In the genomic region with DNA sequence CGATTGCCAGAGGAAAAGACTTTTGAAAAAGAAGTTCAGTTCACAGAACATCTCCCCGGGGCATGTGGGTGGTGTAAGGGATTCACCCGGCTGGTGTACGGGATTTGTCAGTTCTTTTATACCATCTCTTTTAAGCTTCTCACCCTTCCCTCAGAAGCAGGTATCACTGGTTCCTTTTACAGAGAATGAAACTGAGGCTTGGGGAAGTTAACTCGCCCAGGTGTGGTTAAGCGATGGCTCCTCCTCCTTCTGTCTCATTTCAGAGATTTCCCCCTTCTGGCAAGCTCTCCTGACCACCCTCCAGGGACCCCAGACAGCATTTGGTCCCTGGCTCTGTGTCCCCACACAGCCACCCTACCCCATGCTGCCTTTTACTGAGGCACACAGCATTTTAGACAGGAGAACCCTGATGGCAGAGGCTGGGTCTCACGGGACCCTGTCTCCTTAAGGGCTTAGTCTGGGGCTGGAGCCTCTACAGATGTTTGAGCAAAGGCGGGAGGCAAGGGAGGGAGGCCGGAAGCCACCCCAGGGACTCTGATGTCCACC, we compare ENCODE assay signal across 8 cellular contexts. TPM values are rescaled to one million over a fixed set of nuclear protein-coding genes. Genes with fewer than 3 reads are reported as not detected.
DNase-seq lines count a peak whose midpoint lies in the region; ATAC-seq and TF ChIP-seq lines count a peak whose summit lies in the region.

No MANE protein-coding gene starts in this region.

- peak overlapping the region; percentile 90 for H3K27ac ChIP-seq in left ventricle myocardium inferior (replicated peaks)

- ATAC-seq in GM18502 (IDR thresholded peaks at IDR 0.05; ENCODE audit: poor library complexity, unreplicated experiment) = peak; percentile 28
- peak; percentile 29 for ATAC-seq in HG02798 (IDR thresholded peaks at IDR 0.05; ENCODE audit: poor library complexity, unreplicated experiment)

- TF ChIP-seq CTCF in left ventricle myocardium inferior (IDR thresholded peaks at IDR 0.05; ENCODE audit: borderline replicate concordance) (no peak), foreskin fibroblast (IDR thresholded peaks at IDR 0.05; ENCODE audit: low read depth, low read length) (no peak)

- peaks cover 70% of the 10 kb centered on the region for H3K4me1 ChIP-seq in left ventricle myocardium inferior

- H3K36me3 ChIP-seq in left ventricle myocardium inferior = no peaks in the 10 kb centered on the region

- peak; percentile 43 to 51 for DNase-seq in activated CD4-positive, alpha-beta T cell treated with anti-CD3 and anti-CD28 coated beads for 24 hours (ENCODE audit: low read depth in 2 of 2)
- DNase-seq in left ventricle myocardium inferior (no peak), HT-29 (ENCODE audit: low spot score) (no peak), NCI-H510A (lab: John Stamatoyannopoulos, UW) (no peak), foreskin fibroblast (no peak)
- peak; percentile 42 to 56 for DNase-seq in stimulated activated CD8-positive, alpha-beta memory T cell treated with anti-CD3 and anti-CD28 coated beads, Interleukin-7, amount 100 ng/mL, for 48 hours (ENCODE audit: extremely low read depth in 1 of 2, low read depth in 1 of 2)

- no peaks in the 10 kb centered on the region for H3K27me3 ChIP-seq in left ventricle myocardium inferior (ENCODE audit: low read depth)

- no peaks in the 10 kb centered on the region for H3K9me3 ChIP-seq in left ventricle myocardium inferior (replicated peaks)

- H3K4me3 ChIP-seq in left ventricle myocardium inferior (peak overlapping the region; percentile 7), foreskin fibroblast (ENCODE audit: low read depth in 1 of 2, low read length in 2 of 2) (no peak overlapping the region)

- intact Hi-C loops in left ventricle myocardium inferior (cut with micrococcal nuclease) = no loop called here

RNA-seq across cellular contexts. Expression of gene ECE1, which starts 2.8 kb away (rescaled TPM):
- 54.7 TPM for total RNA-seq in left ventricle myocardium inferior
- total RNA-seq in HT-29 (2014; rRNA removed; shearing (Covaris generic)) = 71.6 and 77.6 TPM in 2 replicates

Comparison
In these comparisons a context has a peak if more than half of its experiments do, and no peak if none do; other contexts are left out.
1. DNase-seq: peak in activated CD4-positive, alpha-beta T cell treated with anti-CD3 and anti-CD28 coated beads for 24 hours (2 of 2) and stimulated activated CD8-positive, alpha-beta memory T cell treated with anti-CD3 and anti-CD28 coated beads, Interleukin-7, amount 100 ng/mL, for 48 hours (2 of 2); none in left ventricle myocardium inferior (single experiment), HT-29 (single experiment), NCI-H510A (single experiment) and foreskin fibroblast (0 of 2).